Comparison of ENCODE assay signal across 22 cellular contexts in the genomic region with DNA sequence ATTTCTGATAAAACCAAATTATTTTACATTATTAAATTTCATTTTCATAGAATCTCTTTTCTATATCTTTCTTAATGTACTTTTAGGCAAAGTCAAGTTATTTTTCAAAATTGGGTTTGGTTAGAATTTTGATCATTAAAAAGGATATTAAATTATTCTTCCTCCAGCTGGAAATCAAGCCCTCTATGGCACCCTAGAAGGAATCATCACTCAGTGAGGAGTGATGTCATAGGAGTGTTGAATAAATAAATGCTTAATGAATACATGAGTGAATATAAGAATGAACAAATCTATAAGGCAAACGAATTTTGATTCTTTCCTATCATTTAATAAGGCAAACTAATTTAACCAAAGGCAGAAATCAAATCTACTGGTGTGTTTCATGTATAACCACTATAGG.
"Had no signal": no experiment of that assay in that cellular context is flagged by ENCODE, and none has a peak within 500 bp of the region (broad histone marks: within the 10 kb centered on the region; RNA-seq: fewer than 3 reads in every experiment).

No MANE protein-coding gene starts in this region.

- FAIRE-seq: kidney, small intestine had no signal

- H3K27me3 ChIP-seq: left lung, ovary, spleen, tibial nerve, upper lobe of left lung, vagina had no signal

- H3K27ac ChIP-seq: left lung, lower lobe of right lung, ovary, spleen, tibial nerve, upper lobe of left lung, vagina had no signal

- DNase-seq: hippocampal formation; kidney; left colon; left lung; lower lobe of right lung; mammary epithelial cell; mesenchymal stem cell; naive B cell; ovary; retina; right cardiac atrium; small intestine; spleen; stimulated activated CD4-positive, alpha-beta T cell treated with anti-CD3 and anti-CD28 coated beads, Interleukin-4, amount 100 ng/mL, for 24 hours; stimulated activated naive CD4-positive, alpha-beta T cell; substantia nigra; upper lobe of left lung had no signal

- H3K4me3 ChIP-seq: left lung, lower lobe of right lung, ovary, spleen, tibial nerve, upper lobe of left lung, vagina had no signal

- ATAC-seq: left colon; natural killer cell treated with Interleukin-12 subunit alpha and Interleukin-12 subunit beta and Interleukin-15 and Interleukin-18, amount 100 ng/mL, for 72 hours; right cardiac atrium; sciatic nerve; stimulated activated effector memory CD8-positive, alpha-beta T cell treated with anti-CD3 and anti-CD28 coated beads, Interleukin-12 subunit alpha, Interleukin-12 subunit beta, amount 100 ng/mL, for 72 hours had no signal

- H3K36me3 ChIP-seq: left lung, lower lobe of right lung, ovary, spleen, tibial nerve, upper lobe of left lung, vagina had no signal

- H3K4me1 ChIP-seq: left lung had no signal

- H3K9me3 ChIP-seq: left lung, lower lobe of right lung, ovary, spleen, upper lobe of left lung, vagina had no signal
